In the genomic region with DNA sequence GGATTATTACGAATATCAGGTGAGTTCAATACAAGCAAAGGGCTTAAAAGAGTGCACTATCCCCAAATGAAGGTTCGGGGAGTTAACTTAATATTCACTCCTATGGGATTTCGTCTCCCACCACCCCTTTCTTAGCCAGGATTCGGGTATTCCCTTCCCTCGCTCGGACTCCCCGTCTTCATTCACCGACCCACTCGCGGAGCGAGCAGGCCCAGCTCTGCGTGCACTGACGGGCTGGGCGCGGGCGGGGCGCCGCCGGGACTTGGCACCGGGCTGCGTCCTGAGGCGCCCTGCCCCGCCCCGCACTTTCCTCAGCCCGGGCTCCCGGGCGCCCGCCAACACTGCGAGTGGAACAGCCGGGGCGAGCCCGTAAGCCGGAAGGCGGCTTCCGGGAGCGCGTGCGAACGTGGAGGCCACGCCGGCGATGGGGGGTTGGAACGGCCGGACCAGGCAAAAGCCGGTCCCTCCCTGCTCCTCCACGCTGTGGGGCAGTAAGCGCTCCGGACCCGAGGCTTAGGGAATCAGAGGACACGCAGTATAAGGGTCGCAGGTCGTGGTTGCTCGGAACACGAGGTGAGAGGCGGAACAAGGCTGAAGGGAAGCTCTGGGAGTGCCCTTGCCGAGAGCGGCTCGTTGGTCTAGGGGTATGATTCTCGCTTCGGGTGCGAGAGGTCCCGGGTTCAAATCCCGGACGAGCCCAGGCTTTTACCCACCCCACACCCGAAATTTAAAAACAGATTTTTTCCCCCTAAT, we compare ENCODE assay signal across 1 cellular context.
TF ChIP-seq lines count a peak whose summit lies in the region.

No MANE protein-coding gene starts in this region.

TF ChIP-seq in K562, 482 proteins besides CTCF, POLR2A, EP300 and RAD21 (continued from another document):
- TF ChIP-seq U2AF1 (optimal IDR thresholded peaks at IDR 0.05; ENCODE audit: low read depth, low read length) (peak; percentile 68), ZNF655 (CRISPR knock-in tag; IDR thresholded peaks at IDR 0.05) (no peak)
TF ChIP-seq in K562: peak in this region for 265.
